ENCODE assay signal across 21 cellular contexts in the genomic region with DNA sequence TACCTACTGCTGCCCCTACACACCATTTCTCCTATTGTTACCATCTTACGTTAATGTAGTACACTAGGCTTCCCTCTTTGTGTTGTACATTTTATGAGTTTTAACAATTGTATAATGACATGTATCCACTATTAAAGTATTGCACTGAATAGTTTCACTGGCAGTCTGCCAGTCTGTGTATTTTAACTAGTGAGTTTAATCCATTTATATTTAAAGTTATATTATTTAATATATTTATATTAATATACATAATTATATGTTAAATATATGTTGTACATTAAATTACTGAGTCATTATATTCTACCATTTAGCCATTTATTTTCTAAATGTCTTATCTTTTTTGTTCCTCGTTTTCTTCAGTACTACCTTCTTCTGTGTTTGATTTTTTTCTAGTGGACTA.
"Had no signal": no experiment of that assay in that cellular context is flagged by ENCODE, and none has a peak within 500 bp of the region (broad histone marks: within the 10 kb centered on the region; RNA-seq: fewer than 3 reads in every experiment).

No MANE protein-coding gene starts in this region.

- DNase-seq: IMR-90, Kasumi-1, MM.1S, NCI-H1092 treated with DMSO at 0.1 percent for 48 hours, NCI-H1436, NCI-H187, NCI-H2029, NCI-H2081 treated with DMSO at 0.1 percent for 48 hours, NCI-H2171, NCI-H226, NCI-H446, NCI-H510A, NCI-H524 treated with DMSO at 0.1 percent for 48 hours, NCI-H69, NCI-H774, SHP77, SK-N-SH had no signal

- FAIRE-seq: HepG2, RCC 7860 had no signal

- H3K27ac ChIP-seq: KMS-11, RWPE1 had no signal

- H3K9me3 ChIP-seq: SK-N-SH had no signal

- ATAC-seq: HepG2 had no signal
